Comparison of ENCODE assay signal across 8 cellular contexts in genomic region chr11:111446404-111447152, GRCh38.
DNase-seq lines count a peak whose midpoint lies in the region; ATAC-seq and TF ChIP-seq lines count a peak whose summit lies in the region.

No MANE protein-coding gene starts in this region.

- H3K27ac ChIP-seq in RWPE1 (no peak overlapping the region), osteoblast (ENCODE audit: low read depth, low read length) (no peak overlapping the region), transverse colon (peak overlapping the region in 1 of 4 donors; percentile 44)

- peaks cover 12% of the 10 kb centered on the region for H3K4me1 Mint-ChIP-seq in activated T-helper 17 cell treated with anti-CD3 and anti-CD28 coated beads, Interleukin-2, amount 50 U/mL, for 72 hours

- in situ Hi-C loops in HAP-1 (cut with MboI; ENCODE audit: low sequenced_read_pairs) = loop anchor here (10.0 kb wide), 1 partner anchor 982 kb away; no protein-coding TSS in a partner anchor
- in situ Hi-C loops in transverse colon (cut with MboI; ENCODE audit: low pct_ligation_motif_present in 1 of 4, low pct_unique_long_range_greater_than_20kb in 1 of 4, low sequenced_read_pairs in 3 of 4) = loop anchor here (5.0 to 25.0 kb wide), 4 partner anchors 164 to 1259 kb away; no protein-coding TSS in a partner anchor

- H3K9ac ChIP-seq in Loucy (ENCODE audit: low read depth, low read length, poor library complexity, severe bottlenecking) = peak overlapping the region; percentile 14

- POLR2A ChIA-PET in RWPE1 (lab: Yijun Ruan, JAX; ENCODE audit: low non-redundant PET) = no interaction called here

- H3K4me2 ChIP-seq in Loucy (ENCODE audit: low read depth, low read length, poor library complexity, severe bottlenecking) = peak overlapping the region; percentile 47
- no peak overlapping the region for H3K4me2 ChIP-seq in osteoblast (ENCODE audit: insufficient read depth, low read length)

- CTCF ChIA-PET in RWPE1 (lab: Yijun Ruan, JAX) = interaction anchor here (0.5 to 2.6 kb wide), 26 partner anchors 8 to 1160 kb away, joined by 3 to 28 read pairs (median 4); partner anchors contain the start of gene POU2AF3

- H4K20me1 ChIP-seq in Loucy (ENCODE audit: insufficient read depth, low read length, poor library complexity, severe bottlenecking) = no peaks in the 10 kb centered on the region
- no peaks in the 10 kb centered on the region for H4K20me1 ChIP-seq in osteoblast (ENCODE audit: insufficient read depth, low read length)

- no peaks in the 10 kb centered on the region for H3K9me3 Mint-ChIP-seq in activated T-helper 17 cell treated with anti-CD3 and anti-CD28 coated beads, Interleukin-2, amount 50 U/mL, for 72 hours

- H3F3A ChIP-seq in Loucy (ENCODE audit: low read depth) = no peaks in the 10 kb centered on the region

- TF ChIP-seq CTCF in Loucy (conservative IDR thresholded peaks at IDR 0.05; ENCODE audit: low read length) (peak; percentile 96), RWPE1 (conservative IDR thresholded peaks at IDR 0.05; ENCODE audit: low read depth) (peak; percentile 85), fibroblast of villous mesenchyme (IDR thresholded peaks at IDR 0.05; ENCODE audit: insufficient read depth, low read depth, low read length) (peak; percentile 93), osteoblast (IDR thresholded peaks at IDR 0.05; ENCODE audit: extremely low read depth, low read depth, low read length) (peak; percentile 91), transverse colon (IDR thresholded peaks at IDR 0.05) (peak; percentile 71 to 97 (median 75))

- peak; percentile 96 for DNase-seq in GDM1 (lab: John Stamatoyannopoulos, UW)
- DNase-seq in HAP-1 (ENCODE audit: low spot score in 2 of 2) = peak; percentile 77 to 82
- peak; percentile 88 for DNase-seq in RWPE1 (ENCODE audit: low spot score)
- DNase-seq in fibroblast of villous mesenchyme (ENCODE audit: low read depth) = peak; percentile 90
- peak; percentile 95 for DNase-seq in osteoblast (ENCODE audit: insufficient read length, low spot score, missing footprints)
- peak; percentile 83 for DNase-seq in transverse colon

- intact Hi-C loops in transverse colon (cut with DNase I; ENCODE audit: low total_unique reads) = loop anchor here (2.0 kb wide), 1 partner anchor 164 kb away; no protein-coding TSS in a partner anchor

- H3K4me3 ChIP-seq in HAP-1 = no peak overlapping the region
- no peak overlapping the region for H3K4me3 ChIP-seq in Loucy (ENCODE audit: low read length, poor library complexity, severe bottlenecking)
- H3K4me3 ChIP-seq in fibroblast of villous mesenchyme (ENCODE audit: low read depth, low read length) = no peak overlapping the region
- no peak overlapping the region for H3K4me3 ChIP-seq in osteoblast (ENCODE audit: insufficient read depth, low read length)
- no peak overlapping the region for H3K4me3 ChIP-seq in transverse colon

- no peak for TF ChIP-seq EP300 in transverse colon (IDR thresholded peaks at IDR 0.05; ENCODE audit: low read depth)

- peak; percentile 97 for ATAC-seq in activated T-helper 17 cell treated with anti-CD3 and anti-CD28 coated beads, Interleukin-2, amount 50 U/mL, for 72 hours (replicated peaks)

- peak overlapping the region; percentile 4 for H3K27ac Mint-ChIP-seq in activated T-helper 17 cell treated with anti-CD3 and anti-CD28 coated beads, Interleukin-2, amount 50 U/mL, for 72 hours

- H3K9me3 ChIP-seq in HAP-1 (no peaks in the 10 kb centered on the region), Loucy (ENCODE audit: insufficient read depth, low read depth, low read length) (no peaks in the 10 kb centered on the region), osteoblast (ENCODE audit: low read depth, low read length) (no peaks in the 10 kb centered on the region), transverse colon (no peaks in the 10 kb centered on the region)

- H3K4me3 Mint-ChIP-seq in activated T-helper 17 cell treated with anti-CD3 and anti-CD28 coated beads, Interleukin-2, amount 50 U/mL, for 72 hours = no peak overlapping the region

- H3K36me3 ChIP-seq in HAP-1 (replicated peaks) = no peaks in the 10 kb centered on the region
- no peaks in the 10 kb centered on the region for H3K36me3 ChIP-seq in Loucy (ENCODE audit: insufficient read depth, low read length)
- H3K36me3 ChIP-seq in osteoblast (ENCODE audit: insufficient read depth, low read length) = no peaks in the 10 kb centered on the region
- H3K36me3 ChIP-seq in transverse colon = no peaks in the 10 kb centered on the region

- H3K4me1 ChIP-seq in HAP-1 = no peaks in the 10 kb centered on the region
- H3K4me1 ChIP-seq in Loucy (ENCODE audit: insufficient read depth, low read length, poor library complexity, severe bottlenecking) = peaks cover 34% of the 10 kb centered on the region
- no peaks in the 10 kb centered on the region for H3K4me1 ChIP-seq in osteoblast (ENCODE audit: insufficient read depth, low read length)
- H3K4me1 ChIP-seq in transverse colon = peaks cover 0 to 9% (median 4%) of the 10 kb centered on the region in 4 donors

- whole genome bisulfite sequencing in transverse colon (ENCODE audit: low coverage in 1 of 2), 2 donors = 40% methylated on average over 5 of the region's 5 CpGs; no CpG with 5 or more reads in 1 of the 2 donors

- TF ChIP-seq POLR2A in transverse colon (IDR thresholded peaks at IDR 0.05) = no peak

- H3K36me3 Mint-ChIP-seq in activated T-helper 17 cell treated with anti-CD3 and anti-CD28 coated beads, Interleukin-2, amount 50 U/mL, for 72 hours (ENCODE audit: low read depth) = no peaks in the 10 kb centered on the region

- peaks cover 16% of the 10 kb centered on the region for H3K27me3 ChIP-seq in HAP-1 (ENCODE audit: low read depth)
- no peaks in the 10 kb centered on the region for H3K27me3 ChIP-seq in Loucy (ENCODE audit: insufficient read depth, low read length, poor library complexity, severe bottlenecking)
- peaks cover 4% of the 10 kb centered on the region for H3K27me3 ChIP-seq in osteoblast (ENCODE audit: insufficient read depth, low read length)
- no peaks in the 10 kb centered on the region for H3K27me3 ChIP-seq in transverse colon

- peak overlapping the region; percentile 70 for H2AFZ ChIP-seq in Loucy (ENCODE audit: low read length)
- H2AFZ ChIP-seq in osteoblast (ENCODE audit: low read length) = no peak overlapping the region

- no peaks in the 10 kb centered on the region for H3K9me2 ChIP-seq in Loucy (replicated peaks; ENCODE audit: low read depth, low read length)

- no peaks in the 10 kb centered on the region for H3K79me2 ChIP-seq in Loucy (ENCODE audit: insufficient read depth, low read length)
- no peaks in the 10 kb centered on the region for H3K79me2 ChIP-seq in osteoblast (ENCODE audit: insufficient read depth, low read length)

- H3K27me3 Mint-ChIP-seq in activated T-helper 17 cell treated with anti-CD3 and anti-CD28 coated beads, Interleukin-2, amount 50 U/mL, for 72 hours = no peaks in the 10 kb centered on the region
